In the genomic region with DNA sequence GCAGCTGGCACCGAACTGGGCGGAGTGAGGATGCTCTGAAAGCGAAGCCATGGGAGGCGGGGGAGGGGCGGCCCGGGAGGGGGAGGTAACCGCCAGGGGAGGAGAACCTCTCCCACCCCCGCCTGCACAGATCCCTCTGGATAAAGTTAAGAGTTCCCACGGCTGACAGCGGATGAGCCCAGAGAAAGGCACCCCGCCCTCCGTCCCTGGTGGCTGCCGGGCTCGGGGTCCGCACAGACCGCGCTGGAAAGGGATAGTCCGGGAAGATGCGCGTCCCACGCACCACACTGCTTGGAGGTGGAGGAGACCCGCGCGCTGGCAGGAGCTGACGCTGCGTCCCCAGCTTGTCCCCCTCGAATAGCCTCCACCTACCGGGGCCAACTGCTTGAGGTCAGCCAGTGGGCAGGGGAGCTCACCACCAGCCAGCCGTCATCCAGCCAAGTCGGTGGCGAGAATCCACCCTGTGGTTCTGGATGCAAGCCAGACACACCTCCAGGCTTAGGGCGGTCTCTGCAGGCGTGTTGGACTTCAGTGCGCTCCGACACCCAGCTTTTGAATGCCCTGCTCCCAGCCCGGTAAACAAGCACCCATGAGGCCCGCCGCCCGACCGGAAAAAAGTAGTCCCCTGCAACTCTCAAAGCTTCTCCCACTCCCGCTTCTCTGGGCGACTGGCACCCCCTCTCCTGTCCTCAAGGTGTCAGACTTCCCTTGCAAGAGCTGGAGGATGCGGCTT, we compare ENCODE assay signal across 8 cellular contexts. TPM values are rescaled to one million over a fixed set of nuclear protein-coding genes. Genes with fewer than 3 reads are reported as not detected.
DNase-seq lines count a peak whose midpoint lies in the region; ATAC-seq, FAIRE-seq and TF ChIP-seq lines count a peak whose summit lies in the region.

A gene (minus strand): TSS at position 17 of the 733 bp plus-strand sequence. CDS start 86,439 bp downstream, outside the sequence.

- WGBS in urinary bladder = under 1% methylated on average over 43 of the region's 43 CpGs

- H3K4me1 ChIP-seq in OCI-LY3 (ENCODE audit: low read length) = no peaks in the 10 kb centered on the region
- peaks cover 21% of the 10 kb centered on the region for H3K4me1 ChIP-seq in endothelial cell of umbilical vein (ENCODE audit: control insufficient read depth, extremely low read depth, insufficient read depth, low read length)
- H3K4me1 ChIP-seq in mucosa of descending colon (ENCODE audit: low read depth) = no peaks in the 10 kb centered on the region
- no peaks in the 10 kb centered on the region for H3K4me1 ChIP-seq in urinary bladder (ENCODE audit: insufficient read depth)

- 0 out of 2 replicates have a peak, but pooled peaks have one; percentile 10 for TF ChIP-seq CTCF in OCI-LY3 (IDR thresholded peaks at IDR 0.05; ENCODE audit: low read depth, low read length)
- TF ChIP-seq CTCF in endothelial cell of umbilical vein (IDR thresholded peaks at IDR 0.05; ENCODE audit: extremely low read depth in 1 of 2, insufficient read depth in 1 of 2, low read depth in 1 of 2, low read length in 2 of 2) = peak; percentile 11 to 16
- no peak for TF ChIP-seq CTCF in mucosa of descending colon (IDR thresholded peaks at IDR 0.05)
- no peak for TF ChIP-seq CTCF in activated CD8-positive, alpha-beta T cell treated with anti-CD3 and anti-CD28 coated beads for 36 hours (IDR thresholded peaks at IDR 0.05)

- no peak for FAIRE-seq in endothelial cell of umbilical vein (lab: Jason Lieb, UNC)

- BruUV-seq in endothelial cell of umbilical vein (replicated peaks; lab: Mats Ljungman, UMichigan) = no TSS peak

- no peak within 1 kb of the TSS for H3K4me3 ChIP-seq in OCI-LY3 (ENCODE audit: low read length)
- H3K4me3 ChIP-seq in endothelial cell of umbilical vein (replicated peaks in 1 of 3; ENCODE audit: insufficient read depth in 1 of 3, low read depth in 1 of 3, low read length in 3 of 3) = peak within 1 kb of the TSS; percentile 22 to 84 (median 66)
- H3K4me3 ChIP-seq in mucosa of descending colon = no peak within 1 kb of the TSS
- H3K4me3 ChIP-seq in urinary bladder (ENCODE audit: low read depth, low read length) = peak within 1 kb of the TSS; percentile 32

- H3K9me3 Mint-ChIP-seq in activated naive CD4-positive, alpha-beta T cell treated with anti-CD3 and anti-CD28 coated beads, Interleukin-2, amount 50 U/mL, for 24 hours = no peaks in the 10 kb centered on the region
- H3K9me3 Mint-ChIP-seq in activated CD8-positive, alpha-beta T cell treated with anti-CD3 and anti-CD28 coated beads for 36 hours = no peaks in the 10 kb centered on the region

- H4K20me1 ChIP-seq in OCI-LY3 (ENCODE audit: insufficient read depth, low read length) = no peaks in the 10 kb centered on the region
- H4K20me1 ChIP-seq in endothelial cell of umbilical vein (replicated peaks; ENCODE audit: control insufficient read depth, extremely low read depth, insufficient read depth, low read length) = no peaks in the 10 kb centered on the region

- POLR2A ChIA-PET in endothelial cell of umbilical vein (lab: Charles Lee) = interaction anchor here (0.6 kb wide), 1 partner anchor 294 kb away, joined by 10 read pairs; no protein-coding TSS in a partner anchor
- POLR2A ChIA-PET in activated CD8-positive, alpha-beta T cell treated with anti-CD3 and anti-CD28 coated beads for 36 hours (lab: Charles Lee) = interaction anchor here (0.6 kb wide), 1 partner anchor 11 kb away, joined by 3 read pairs; no protein-coding TSS in a partner anchor

- H3K36me3 Mint-ChIP-seq in activated naive CD4-positive, alpha-beta T cell treated with anti-CD3 and anti-CD28 coated beads, Interleukin-2, amount 50 U/mL, for 24 hours = no peaks in the 10 kb centered on the region
- H3K36me3 Mint-ChIP-seq in activated CD8-positive, alpha-beta T cell treated with anti-CD3 and anti-CD28 coated beads for 36 hours (ENCODE audit: low read depth) = no peaks in the 10 kb centered on the region

- no peaks in the 10 kb centered on the region for H3K9me1 ChIP-seq in endothelial cell of umbilical vein (replicated peaks; ENCODE audit: control insufficient read depth, extremely low read depth, insufficient read depth, low read length)

- TF ChIP-seq POLR2A in endothelial cell of umbilical vein (IDR thresholded peaks at IDR 0.05; ENCODE audit: low read depth, low read length) = no peak

- dilution Hi-C loops in endothelial cell of umbilical vein (cut with MboI; ENCODE audit: extremely low pct_ligation_motif_present, low sequenced_read_pairs) = no loop called here

- no peak within 1 kb of the TSS for H3K27ac Mint-ChIP-seq in activated naive CD4-positive, alpha-beta T cell treated with anti-CD3 and anti-CD28 coated beads, Interleukin-2, amount 50 U/mL, for 24 hours
- no peak within 1 kb of the TSS for H3K27ac Mint-ChIP-seq in activated CD8-positive, alpha-beta T cell treated with anti-CD3 and anti-CD28 coated beads for 36 hours

- H2AFZ ChIP-seq in OCI-LY3 (ENCODE audit: low read depth, low read length) = no peak within 1 kb of the TSS
- peak within 1 kb of the TSS; percentile 94 for H2AFZ ChIP-seq in endothelial cell of umbilical vein (ENCODE audit: low read depth, low read length)

- ATAC-seq in mucosa of descending colon = peak; percentile 45
- ATAC-seq in activated CD8-positive, alpha-beta T cell treated with anti-CD3 and anti-CD28 coated beads for 36 hours = no peak

- H3K27ac ChIP-seq in OCI-LY3 (ENCODE audit: low read length) (no peak within 1 kb of the TSS), endothelial cell of umbilical vein (ENCODE audit: insufficient read depth, low read depth, low read length) (no peak within 1 kb of the TSS), urinary bladder (ENCODE audit: low read depth) (no peak within 1 kb of the TSS)

- H3K27me3 Mint-ChIP-seq in activated naive CD4-positive, alpha-beta T cell treated with anti-CD3 and anti-CD28 coated beads, Interleukin-2, amount 50 U/mL, for 24 hours = peaks cover 25% of the 10 kb centered on the region
- peaks cover 21% of the 10 kb centered on the region for H3K27me3 Mint-ChIP-seq in activated CD8-positive, alpha-beta T cell treated with anti-CD3 and anti-CD28 coated beads for 36 hours

- no peaks in the 10 kb centered on the region for H3K79me2 ChIP-seq in OCI-LY3 (ENCODE audit: low read length)
- no peaks in the 10 kb centered on the region for H3K79me2 ChIP-seq in endothelial cell of umbilical vein (ENCODE audit: control insufficient read depth, insufficient read depth, low read length)

- H3K36me3 ChIP-seq in OCI-LY3 (replicated peaks; ENCODE audit: low read depth, low read length) (no peaks in the 10 kb centered on the region), endothelial cell of umbilical vein (ENCODE audit: control insufficient read depth in 2 of 2, extremely low read depth in 1 of 2, insufficient read depth in 2 of 2, low read length in 2 of 2) (no peaks in the 10 kb centered on the region), mucosa of descending colon (ENCODE audit: low read depth) (no peaks in the 10 kb centered on the region), urinary bladder (ENCODE audit: insufficient read depth) (no peaks in the 10 kb centered on the region)

- H3K9me3 ChIP-seq in OCI-LY3 (ENCODE audit: insufficient read depth, low read length) (no peaks in the 10 kb centered on the region), endothelial cell of umbilical vein (replicated peaks; ENCODE audit: control insufficient read depth, insufficient read depth, low read length) (no peaks in the 10 kb centered on the region), mucosa of descending colon (no peaks in the 10 kb centered on the region)

- H3K27me3 ChIP-seq in OCI-LY3 (ENCODE audit: low read depth, low read length) = no peaks in the 10 kb centered on the region
- H3K27me3 ChIP-seq in endothelial cell of umbilical vein (ENCODE audit: control insufficient read depth in 2 of 2, insufficient read depth in 2 of 2, low read length in 2 of 2) = peaks cover 16 to 24% of the 10 kb centered on the region in 2 experiments

- CTCF ChIA-PET in endothelial cell of umbilical vein (lab: Charles Lee) = interaction anchor here (0.7 to 3.8 kb wide), 21 partner anchors 8 to 761 kb away, joined by 3 to 34 read pairs (median 4); no protein-coding TSS in a partner anchor
- CTCF ChIA-PET in activated CD8-positive, alpha-beta T cell treated with anti-CD3 and anti-CD28 coated beads for 36 hours (lab: Charles Lee) = no interaction called here

- peaks cover 6% of the 10 kb centered on the region for H3K4me1 Mint-ChIP-seq in activated naive CD4-positive, alpha-beta T cell treated with anti-CD3 and anti-CD28 coated beads, Interleukin-2, amount 50 U/mL, for 24 hours
- H3K4me1 Mint-ChIP-seq in activated CD8-positive, alpha-beta T cell treated with anti-CD3 and anti-CD28 coated beads for 36 hours (ENCODE audit: low read depth) = no peaks in the 10 kb centered on the region

- peak within 1 kb of the TSS; percentile 19 for H3K4me3 Mint-ChIP-seq in activated naive CD4-positive, alpha-beta T cell treated with anti-CD3 and anti-CD28 coated beads, Interleukin-2, amount 50 U/mL, for 24 hours
- H3K4me3 Mint-ChIP-seq in activated CD8-positive, alpha-beta T cell treated with anti-CD3 and anti-CD28 coated beads for 36 hours = no peak within 1 kb of the TSS

- H3K9ac ChIP-seq in OCI-LY3 (ENCODE audit: low read length) = no peak within 1 kb of the TSS
- H3K9ac ChIP-seq in endothelial cell of umbilical vein (replicated peaks; ENCODE audit: extremely low read depth, insufficient read depth, low read length) = peak within 1 kb of the TSS; percentile 60

- intact Hi-C loops in endothelial cell of umbilical vein (cut with micrococcal nuclease) = loop anchor here (1.0 to 10.0 kb wide), 3 partner anchors 9 to 230 kb away; no protein-coding TSS in a partner anchor
- intact Hi-C loops in mucosa of descending colon (cut with DNase I, micrococcal nuclease) = no loop called here
- intact Hi-C loops in activated CD8-positive, alpha-beta T cell treated with anti-CD3 and anti-CD28 coated beads for 36 hours (cut with micrococcal nuclease) = no loop called here

- H3K4me2 ChIP-seq in OCI-LY3 (ENCODE audit: low read length) (no peak within 1 kb of the TSS), endothelial cell of umbilical vein (ENCODE audit: insufficient read depth, low read length) (peak within 1 kb of the TSS; percentile 94)

- DNase-seq in activated naive CD4-positive, alpha-beta T cell treated with anti-CD3 and anti-CD28 coated beads, Interleukin-2, amount 50 U/mL, for 16 hours = no peak
- DNase-seq in endothelial cell of umbilical vein (ENCODE audit: low read depth, low spot score) = peak; percentile 22
- DNase-seq in mucosa of descending colon = peak; percentile 29 to 50 (median 29)
- DNase-seq in activated CD8-positive, alpha-beta T cell treated with anti-CD3 and anti-CD28 coated beads for 36 hours = no peak
- no peak for DNase-seq in COLO829 (ENCODE audit: low spot score)

RNA-seq across cellular contexts. Expression of the gene that starts here (rescaled TPM):
- total RNA-seq in endothelial cell of umbilical vein (0.42 and 0.64 TPM in 2 replicates), mucosa of descending colon (1 to 10 TPM in 1 of 3 donors, under 1 TPM in 2; 0.23 to 5.1 (median 0.39) TPM), urinary bladder (3.8 TPM)
- polyA plus RNA-seq in endothelial cell of umbilical vein (0.03 and 0.04 TPM in 2 replicates), urinary bladder (1.4 TPM)
- 0.10 TPM in 2 replicates for polyA plus RNA-seq in endothelial cell of umbilical vein (2011; cell fraction: cytosol; rRNA removed)
- polyA plus RNA-seq in endothelial cell of umbilical vein (2011; cell fraction: nucleus; rRNA removed) = 0.20 and 0.41 TPM in 2 replicates
- polyA plus RNA-seq in endothelial cell of umbilical vein (2012) = 0.23 and 0.82 TPM in 2 replicates
- polyA minus RNA-seq in endothelial cell of umbilical vein = 0.04 and 0.19 TPM in 2 replicates
- not detected for polyA minus RNA-seq in endothelial cell of umbilical vein (2011; cell fraction: cytosol; rRNA and poly(A)+ RNA removed)
- 1.0 and 1.1 TPM in 2 replicates for polyA minus RNA-seq in endothelial cell of umbilical vein (2011; cell fraction: nucleus; rRNA and poly(A)+ RNA removed)
- not detected for total RNA-seq in activated CD8-positive, alpha-beta T cell treated with anti-CD3 and anti-CD28 coated beads for 36 hours

Comparison
In these comparisons a context has a peak if more than half of its experiments do, and no peak if none do; other contexts are left out.
1. DNase-seq: peak in endothelial cell of umbilical vein (single experiment) and mucosa of descending colon (3 of 3); none in activated naive CD4-positive, alpha-beta T cell treated with anti-CD3 and anti-CD28 coated beads, Interleukin-2, amount 50 U/mL, for 16 hours (single experiment), activated CD8-positive, alpha-beta T cell treated with anti-CD3 and anti-CD28 coated beads for 36 hours (single experiment) and COLO829 (single experiment).
2. H3K4me3 ChIP-seq: peak in endothelial cell of umbilical vein (3 of 3) and urinary bladder (single experiment); none in OCI-LY3 (single experiment) and mucosa of descending colon (single experiment).
3. CTCF ChIP-seq: peak in OCI-LY3 (single experiment) and endothelial cell of umbilical vein (2 of 2); none in mucosa of descending colon (single experiment) and activated CD8-positive, alpha-beta T cell treated with anti-CD3 and anti-CD28 coated beads for 36 hours (single experiment).